ENCODE assay signal across 36 cellular contexts in the genomic region with DNA sequence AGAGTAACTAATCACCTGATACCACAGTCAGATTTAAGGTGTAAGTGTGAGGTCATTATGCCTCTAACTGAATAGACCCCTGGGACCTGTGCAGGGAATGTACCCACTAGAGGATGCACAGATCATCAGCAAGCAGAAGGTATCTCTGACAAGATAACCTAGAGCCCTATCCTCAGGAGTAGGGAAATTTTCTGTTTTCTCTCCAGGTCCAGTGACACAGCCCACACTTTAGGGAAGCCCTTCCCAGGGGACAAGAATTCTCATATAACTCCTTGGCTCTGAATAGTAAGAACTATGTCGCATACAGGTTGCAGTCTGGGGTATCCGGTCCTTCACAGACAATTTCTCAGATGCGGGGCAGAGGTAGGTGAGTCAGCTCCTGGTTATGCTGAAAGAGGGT. TPM values are rescaled to one million over a fixed set of nuclear protein-coding genes. Genes with fewer than 3 reads are reported as not detected.
"Had no signal": no experiment of that assay in that cellular context is flagged by ENCODE, and none has a peak within 500 bp of the region (broad histone marks: within the 10 kb centered on the region; RNA-seq: fewer than 3 reads in every experiment).

A gene (plus strand): TSS at position 301 of the 400 bp plus-strand sequence. CDS start 7,569 bp downstream, outside the sequence.

- H3K4me3 Mint-ChIP-seq: activated B cell treated with CpG ODN at 0.5 μM for 24 hours; activated CD4-positive, alpha-beta memory T cell treated with anti-CD3 and anti-CD28 coated beads for 36 hours; activated CD4-positive, alpha-beta T cell treated with anti-CD3 and anti-CD28 coated beads, Interleukin-2, amount 10 ng/mL, durations not matched to agents 24 days and 14 days; activated CD8-positive, alpha-beta T cell treated with anti-CD3 and anti-CD28 coated beads for 36 hours; activated naive CD4-positive, alpha-beta T cell treated with anti-CD3 and anti-CD28 coated beads for 36 hours; activated naive CD8-positive, alpha-beta T cell treated with anti-CD3 and anti-CD28 coated beads for 36 hours; activated T-cell treated with anti-CD3 and anti-CD28 coated beads, Interleukin-2, amount 50 U/mL, for 4 hours; activated T-cell treated with anti-CD3 and anti-CD28 coated beads, Interleukin-2, amount 50 U/mL, for 72 hours; activated T-helper 1 cell treated with anti-CD3 and anti-CD28 coated beads, Interleukin-12 subunit alpha, Interleukin-12 subunit beta, Interleukin-2, Interleukin-4 antibody, amounts not matched to agents 30 ng/mL and 10 ng/mL and 1 ng/mL, durations not matched to agents 14 hours and 24 hours and 36 hours; activated T-helper 17 cell treated with anti-CD3 and anti-CD28 coated beads, Interleukin-2, amount 50 U/mL, for 72 hours; T-helper 1 cell treated with Interleukin-12 subunit alpha and Interleukin-12 subunit beta and Interleukin-4 antibody, amounts not matched to agents 30 μg/mL and 1 μg/mL, for 36 hours; T-helper 2 cell treated with Interferon-gamma antibody and Interleukin-4, amounts not matched to agents 5 μg/mL and 100 μg/mL, for 36 hours had no signal

- DNase-seq: activated B cell treated with CpG ODN at 0.5 μM for 24 hours; activated CD4-positive, alpha-beta memory T cell treated with anti-CD3 and anti-CD28 coated beads for 36 hours; activated CD4-positive, alpha-beta T cell treated with anti-CD3 and anti-CD28 coated beads for 4 hours; activated CD4-positive, alpha-beta T cell treated with anti-CD3 and anti-CD28 coated beads, Interleukin-2, amount 10 ng/mL, durations not matched to agents 24 days and 14 days; activated CD4-positive, alpha-beta T cell treated with anti-CD3 and anti-CD28 coated beads, Interleukin-2, amount 50 U/mL, for 1 hour; activated CD4-positive, alpha-beta T cell treated with anti-CD3 and anti-CD28 coated beads, Interleukin-2, amount 50 U/mL, for 4 hours; activated CD4-positive, CD25-positive, alpha-beta regulatory T cell treated with anti-CD3 and anti-CD28 coated beads, Interleukin-2, amount 50 U/mL, for 72 hours; activated CD8-positive, alpha-beta memory T cell treated with anti-CD3 and anti-CD28 coated beads, Interleukin-2, amount 50 U/mL, for 4 hours; activated CD8-positive, alpha-beta T cell treated with anti-CD3 and anti-CD28 coated beads for 36 hours; activated effector memory CD4-positive, alpha-beta T cell treated with anti-CD3 and anti-CD28 coated beads, Interleukin-2, amount 50 U/mL, for 16 hours; activated gamma-delta T cell treated with Interleukin-2 at 50 U/mL for 16 hours; activated naive CD4-positive, alpha-beta T cell; activated naive CD4-positive, alpha-beta T cell treated with anti-CD3 and anti-CD28 coated beads for 36 hours; activated naive CD4-positive, alpha-beta T cell treated with anti-CD3 and anti-CD28 coated beads, Interleukin-2, amount 50 U/mL, for 16 hours; activated naive CD8-positive, alpha-beta T cell treated with anti-CD3 and anti-CD28 coated beads for 36 hours; activated T-cell treated with anti-CD3 and anti-CD28 coated beads for 4 hours; activated T-cell treated with anti-CD3 and anti-CD28 coated beads, Interleukin-2, amount 50 U/mL, for 1 hour; activated T-cell treated with anti-CD3 and anti-CD28 coated beads, Interleukin-2, amount 50 U/mL, for 4 hours; activated T-cell treated with anti-CD3 and anti-CD28 coated beads, Interleukin-2, amount 50 U/mL, for 72 hours; adrenal gland; amniotic stem cell; aorta; body of pancreas; brain microvascular endothelial cell; central memory CD4-positive, alpha-beta T cell; SW 1271; T-helper 1 cell; T-helper 2 cell; T-helper 9 cell had no signal

- H3K27ac Mint-ChIP-seq: activated B cell treated with CpG ODN at 0.5 μM for 24 hours; activated CD4-positive, alpha-beta memory T cell treated with anti-CD3 and anti-CD28 coated beads for 36 hours; activated CD4-positive, alpha-beta T cell treated with anti-CD3 and anti-CD28 coated beads, Interleukin-2, amount 10 ng/mL, durations not matched to agents 24 days and 14 days; activated CD8-positive, alpha-beta T cell treated with anti-CD3 and anti-CD28 coated beads for 36 hours; activated naive CD4-positive, alpha-beta T cell treated with anti-CD3 and anti-CD28 coated beads for 36 hours; activated naive CD4-positive, alpha-beta T cell treated with anti-CD3 and anti-CD28 coated beads, Interleukin-2, amount 50 U/mL, for 72 hours; activated naive CD8-positive, alpha-beta T cell treated with anti-CD3 and anti-CD28 coated beads for 36 hours; activated T-cell treated with anti-CD3 and anti-CD28 coated beads, Interleukin-2, amount 50 U/mL, for 72 hours; activated T-helper 1 cell treated with anti-CD3 and anti-CD28 coated beads, Interleukin-12 subunit alpha, Interleukin-12 subunit beta, Interleukin-2, Interleukin-4 antibody, amounts not matched to agents 30 ng/mL and 10 ng/mL and 1 ng/mL, durations not matched to agents 14 hours and 24 hours and 36 hours; activated T-helper 17 cell treated with anti-CD3 and anti-CD28 coated beads, Interleukin-2, amount 50 U/mL, for 72 hours; T-helper 1 cell treated with Interleukin-12 subunit alpha and Interleukin-12 subunit beta and Interleukin-4 antibody, amounts not matched to agents 30 μg/mL and 1 μg/mL, for 36 hours; T-helper 2 cell treated with Interferon-gamma antibody and Interleukin-4, amounts not matched to agents 5 μg/mL and 100 μg/mL, for 36 hours had no signal

- H3K27me3 Mint-ChIP-seq: activated B cell treated with CpG ODN at 0.5 μM for 24 hours had no signal

- H3K4me1 ChIP-seq: adrenal gland, body of pancreas, breast epithelium had no signal

- ATAC-seq: activated CD8-positive, alpha-beta T cell treated with anti-CD3 and anti-CD28 coated beads for 36 hours; activated naive CD4-positive, alpha-beta T cell treated with anti-CD3 and anti-CD28 coated beads, Interleukin-2, amount 50 U/mL, for 72 hours; activated T-cell treated with anti-CD3 and anti-CD28 coated beads, Interleukin-2, amount 50 U/mL, for 4 hours; activated T-cell treated with anti-CD3 and anti-CD28 coated beads, Interleukin-2, amount 50 U/mL, for 72 hours; activated T-helper 17 cell treated with anti-CD3 and anti-CD28 coated beads, Interleukin-2, amount 50 U/mL, for 72 hours; body of pancreas had no signal

- H3K4me1 Mint-ChIP-seq: activated B cell treated with CpG ODN at 0.5 μM for 24 hours; activated CD4-positive, alpha-beta T cell treated with anti-CD3 and anti-CD28 coated beads, Interleukin-2, amount 10 ng/mL, durations not matched to agents 24 days and 14 days; activated naive CD8-positive, alpha-beta T cell treated with anti-CD3 and anti-CD28 coated beads for 36 hours; activated T-helper 17 cell treated with anti-CD3 and anti-CD28 coated beads, Interleukin-2, amount 50 U/mL, for 72 hours had no signal

- H3K27me3 ChIP-seq: adrenal gland, body of pancreas, brain microvascular endothelial cell, breast epithelium had no signal

- H3K36me3 ChIP-seq: adrenal gland, brain microvascular endothelial cell, breast epithelium had no signal

- H3K9me3 Mint-ChIP-seq: activated B cell treated with CpG ODN at 0.5 μM for 24 hours; activated CD4-positive, alpha-beta memory T cell treated with anti-CD3 and anti-CD28 coated beads for 36 hours; activated CD4-positive, alpha-beta T cell treated with anti-CD3 and anti-CD28 coated beads, Interleukin-2, amount 10 ng/mL, durations not matched to agents 24 days and 14 days; activated CD8-positive, alpha-beta T cell treated with anti-CD3 and anti-CD28 coated beads for 36 hours; activated naive CD4-positive, alpha-beta T cell treated with anti-CD3 and anti-CD28 coated beads for 36 hours; activated naive CD4-positive, alpha-beta T cell treated with anti-CD3 and anti-CD28 coated beads, Interleukin-2, amount 50 U/mL, for 72 hours; activated naive CD8-positive, alpha-beta T cell treated with anti-CD3 and anti-CD28 coated beads for 36 hours; activated T-cell treated with anti-CD3 and anti-CD28 coated beads, Interleukin-2, amount 50 U/mL, for 4 hours; activated T-cell treated with anti-CD3 and anti-CD28 coated beads, Interleukin-2, amount 50 U/mL, for 72 hours; activated T-helper 1 cell treated with anti-CD3 and anti-CD28 coated beads, Interleukin-12 subunit alpha, Interleukin-12 subunit beta, Interleukin-2, Interleukin-4 antibody, amounts not matched to agents 30 ng/mL and 10 ng/mL and 1 ng/mL, durations not matched to agents 14 hours and 24 hours and 36 hours; activated T-helper 17 cell treated with anti-CD3 and anti-CD28 coated beads, Interleukin-2, amount 50 U/mL, for 72 hours; T-helper 1 cell treated with Interleukin-12 subunit alpha and Interleukin-12 subunit beta and Interleukin-4 antibody, amounts not matched to agents 30 μg/mL and 1 μg/mL, for 36 hours; T-helper 2 cell treated with Interferon-gamma antibody and Interleukin-4, amounts not matched to agents 5 μg/mL and 100 μg/mL, for 36 hours had no signal

- H3K27ac ChIP-seq: adrenal gland, body of pancreas, brain microvascular endothelial cell, breast epithelium, VCaP had no signal

- H3K4me3 ChIP-seq: adrenal gland, body of pancreas, breast epithelium had no signal

RNA-seq across cellular contexts. Expression of the gene that starts here (rescaled TPM):
- polyA plus RNA-seq: adrenal gland, aorta had no signal
